In the genomic region with DNA sequence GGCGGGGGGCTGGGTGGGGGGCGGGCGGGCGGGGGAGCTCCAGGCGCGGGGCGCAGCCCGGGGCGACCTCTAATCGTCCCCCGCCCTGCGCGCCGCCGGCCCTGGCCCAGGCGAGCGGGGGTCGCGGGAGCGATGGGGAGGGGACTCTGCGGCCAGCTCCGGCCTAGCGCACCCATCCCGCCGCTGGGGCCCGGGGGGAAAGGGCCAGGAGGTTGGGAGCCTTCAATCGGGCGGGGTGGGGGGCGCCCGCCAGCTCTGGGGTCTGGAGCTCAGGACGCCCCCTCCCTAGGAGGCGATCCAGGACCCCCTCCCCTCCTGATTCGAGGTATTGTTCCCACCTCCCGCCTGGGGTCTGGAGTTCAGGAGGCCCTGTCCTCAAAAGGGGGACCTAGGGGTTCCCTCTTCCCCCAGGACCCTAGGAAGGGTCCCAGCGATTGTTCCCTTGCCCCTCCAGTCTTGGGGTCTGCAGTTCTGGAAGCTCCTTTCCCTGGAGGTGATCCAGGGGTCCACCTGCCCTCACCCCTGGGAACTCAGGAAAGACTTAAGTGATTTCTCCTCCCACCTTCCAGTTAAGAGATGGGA, we compare ENCODE assay signal across 8 cellular contexts. TPM values are rescaled to one million over a fixed set of nuclear protein-coding genes. Genes with fewer than 3 reads are reported as not detected.
DNase-seq lines count a peak whose midpoint lies in the region; ATAC-seq and TF ChIP-seq lines count a peak whose summit lies in the region.

No MANE protein-coding gene starts in this region.

- DNase-seq in GM12865 (ENCODE audit: low read depth) (no peak), WERI-Rb-1 (no peak), glutamatergic neuron (peak; percentile 51), skeletal muscle cell (ENCODE audit: low read depth) (no peak), iPS-NIHi11 (ENCODE audit: low spot score) (no peak), SIG-M5 treated with dmso at 0.1 percent for 504 hours (lab: John Stamatoyannopoulos, UW; ENCODE audit: unreplicated experiment) (no peak), omental fat pad (ENCODE audit: low spot score) (no peak)

- no peak overlapping the region for H3K27ac ChIP-seq in WERI-Rb-1

- TF ChIP-seq CTCF in GM12865 (IDR thresholded peaks at IDR 0.05; ENCODE audit: insufficient read depth, low read depth, low read length, missing control alignments) (no peak), WERI-Rb-1 (IDR thresholded peaks at IDR 0.05; ENCODE audit: low read depth, low read length) (no peak), glutamatergic neuron (IDR thresholded peaks at IDR 0.05; ENCODE audit: partially characterized antibody, unreplicated experiment) (no peak), omental fat pad (IDR thresholded peaks at IDR 0.05) (no peak)

- peaks cover 48% of the 10 kb centered on the region for H3K27me3 ChIP-seq in WERI-Rb-1 (ENCODE audit: insufficient read depth, low read depth, severe bottlenecking)

- H3K9me3 Mint-ChIP-seq in glutamatergic neuron (ENCODE audit: unreplicated experiment), result peaks cover 17% of the 10 kb centered on the region

- peaks cover 5% of the 10 kb centered on the region for H3K9me3 ChIP-seq in WERI-Rb-1 (ENCODE audit: severe bottlenecking)

- ATAC-seq in omental fat pad (ENCODE audit: low FRiP score) (no peak), HG03196 (IDR thresholded peaks at IDR 0.05; ENCODE audit: unreplicated experiment) (no peak)

- H3K27ac Mint-ChIP-seq in glutamatergic neuron (ENCODE audit: unreplicated experiment), result peak overlapping the region; percentile 94

- peak overlapping the region; percentile 93 for H3K4me3 Mint-ChIP-seq in glutamatergic neuron (ENCODE audit: unreplicated experiment)

- peaks cover 13% of the 10 kb centered on the region for H3K4me1 Mint-ChIP-seq in glutamatergic neuron (ENCODE audit: low read depth, unreplicated experiment)

- no peaks in the 10 kb centered on the region for H3K36me3 Mint-ChIP-seq in glutamatergic neuron (ENCODE audit: unreplicated experiment)

- no peaks in the 10 kb centered on the region for H3K36me3 ChIP-seq in WERI-Rb-1

- H3K4me3 ChIP-seq in GM12865 (ENCODE audit: low read depth, low read length) (peak overlapping the region; percentile 42), WERI-Rb-1 (ENCODE audit: low read depth, low read length) (peak overlapping the region; percentile 36), skeletal muscle cell (ENCODE audit: low read depth, low read length) (peak overlapping the region; percentile 88)

- H3K27me3 Mint-ChIP-seq in glutamatergic neuron (ENCODE audit: unreplicated experiment), result peaks cover 18% of the 10 kb centered on the region

RNA-seq across cellular contexts. Expression of a gene that starts 0.5 kb away (rescaled TPM):
- 148 TPM for total RNA-seq in glutamatergic neuron (ENCODE audit: unreplicated experiment)
- 10 to 100 TPM; 31.9 to 49.8 (median 36.6) TPM for total RNA-seq in omental fat pad

RNA-seq across cellular contexts. Expression of a gene that starts 6.1 kb away (rescaled TPM):
- total RNA-seq in glutamatergic neuron (ENCODE audit: unreplicated experiment) (39.8 TPM), omental fat pad (10 to 100 TPM; 24.5 to 41.1 (median 31.9) TPM)

RNA-seq across cellular contexts. Expression of a gene that starts 19.1 kb away (rescaled TPM):
- total RNA-seq in glutamatergic neuron (ENCODE audit: unreplicated experiment) (82.0 TPM), omental fat pad (10 to 100 TPM; 50.3 to 92.4 (median 64.6) TPM)

RNA-seq across cellular contexts. Expression of a gene that starts 27.5 kb away (rescaled TPM):
- total RNA-seq in glutamatergic neuron (ENCODE audit: unreplicated experiment) (2.6 TPM), omental fat pad (1 to 10 TPM; 4.4 to 9.9 (median 4.7) TPM)

Comparison
In these comparisons a context has a peak if more than half of its experiments do, and no peak if none do; other contexts are left out.
1. H3K4me3 ChIP-seq: peak in every context shown above with its lines; median percentile 88 in skeletal muscle cell; 42 in GM12865; 36 in WERI-Rb-1.